Comparison of ENCODE assay signal across 8 cellular contexts in the genomic region with DNA sequence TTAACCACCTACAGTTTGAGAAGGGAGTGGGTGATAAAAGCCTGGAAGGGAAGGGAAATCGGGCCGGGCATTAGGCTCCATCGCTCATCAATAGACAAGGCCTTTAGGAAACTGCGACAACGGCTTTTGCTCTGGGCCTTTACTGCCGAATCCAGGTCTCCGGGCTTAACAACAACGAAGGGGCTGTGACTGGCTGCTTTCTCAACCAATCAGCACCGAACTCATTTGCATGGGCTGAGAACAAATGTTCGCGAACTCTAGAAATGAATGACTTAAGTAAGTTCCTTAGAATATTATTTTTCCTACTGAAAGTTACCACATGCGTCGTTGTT. TPM values are rescaled to one million over a fixed set of nuclear protein-coding genes. Genes with fewer than 3 reads are reported as not detected.
DNase-seq lines count a peak whose midpoint lies in the region; ATAC-seq, FAIRE-seq and TF ChIP-seq lines count a peak whose summit lies in the region.

No MANE protein-coding gene starts in this region.

- H3K27me3 ChIP-seq in GM23248 (replicated peaks; ENCODE audit: insufficient read depth) (no peaks in the 10 kb centered on the region), thoracic aorta (replicated peaks; ENCODE audit: insufficient read depth) (no peaks in the 10 kb centered on the region)

- no peaks in the 10 kb centered on the region for H3K9me3 ChIP-seq in GM23248 (ENCODE audit: low read depth)
- H3K9me3 ChIP-seq in thoracic aorta = no peaks in the 10 kb centered on the region

- H3K9me3 Mint-ChIP-seq in naive thymus-derived CD8-positive, alpha-beta T cell = no peaks in the 10 kb centered on the region

- H3K4me3 ChIP-seq in GM23248 = peak overlapping the region; percentile 82
- peak overlapping the region; percentile 85 for H3K4me3 ChIP-seq in LNCaP clone FGC (ENCODE audit: low read depth, low read length)
- H3K4me3 ChIP-seq in fibroblast of pulmonary artery (replicated peaks; ENCODE audit: low read depth, low read length) = peak overlapping the region; percentile 79
- peak overlapping the region; percentile 77 for H3K4me3 ChIP-seq in thoracic aorta

- peaks cover 0 to 3% (median 0%) of the 10 kb centered on the region in 3 donors for H3K36me3 Mint-ChIP-seq in naive thymus-derived CD8-positive, alpha-beta T cell

- H3K27ac ChIP-seq in GM23248 (peak overlapping the region; percentile 92), thoracic aorta (peak overlapping the region; percentile 95 to 99)

- TF ChIP-seq CTCF in LNCaP clone FGC (IDR thresholded peaks at IDR 0.05; ENCODE audit: control insufficient read depth, extremely low read depth, insufficient read depth) (no peak), fibroblast of pulmonary artery (IDR thresholded peaks at IDR 0.05; ENCODE audit: low read length, missing control alignments) (no peak), thoracic aorta (IDR thresholded peaks at IDR 0.05) (no peak)

- H3K4me2 ChIP-seq in GM23248 (ENCODE audit: unreplicated experiment) = peak overlapping the region; percentile 76

- 0 to 2% methylated on average over 13 of the region's 13 CpGs for WGBS in GM23248 (ENCODE audit: low coverage in 1 of 2, low lambda C conversion rate in 2 of 2, missing lambda C conversion rate in 2 of 2), 2 experiments

- peaks cover 51% of the 10 kb centered on the region for H3F3A ChIP-seq in GM23248 (ENCODE audit: insufficient read depth)

- DNase-seq in DMS53 (lab: John Stamatoyannopoulos, UW) (peak; percentile 99), GM23248 (peak; percentile 96), LNCaP clone FGC (ENCODE audit: low read depth) (peak; percentile 86), RCC 7860 (ENCODE audit: low spot score) (peak; percentile 79), fibroblast of pulmonary artery (ENCODE audit: low read depth) (peak; percentile 95), thoracic aorta (ENCODE audit: low spot score) (peak; percentile 76)
- DNase-seq in activated gamma-delta T cell treated with anti-CD3 and anti-CD28 coated beads, Interleukin-2, amount 50 U/mL, for 16 hours (ENCODE audit: low read depth) = peak; percentile 63
- DNase-seq in naive thymus-derived CD8-positive, alpha-beta T cell = peak in 9 of 10 donors; percentile 63 to 94 (median 83)

- peak overlapping the region; percentile 89 for H3K9ac ChIP-seq in GM23248

- peak overlapping the region; percentile 97 to 100 (median 99) for H3K27ac Mint-ChIP-seq in naive thymus-derived CD8-positive, alpha-beta T cell

- peaks cover 26 to 66% (median 58%) of the 10 kb centered on the region in 4 donors for H3K4me1 Mint-ChIP-seq in naive thymus-derived CD8-positive, alpha-beta T cell

- no peaks in the 10 kb centered on the region for H4K20me1 ChIP-seq in GM23248 (ENCODE audit: insufficient read depth)

- peak overlapping the region; percentile 93 to 99 (median 98) for H3K4me3 Mint-ChIP-seq in naive thymus-derived CD8-positive, alpha-beta T cell

- peaks cover 11% of the 10 kb centered on the region; the same call in 1 of the 2 replicates for H3K79me2 ChIP-seq in GM23248 (ENCODE audit: insufficient read depth)

- peak overlapping the region; percentile 11; the same call in 1 of the 2 replicates for H2AFZ ChIP-seq in GM23248

- no peaks in the 10 kb centered on the region for H3K9me2 ChIP-seq in GM23248 (ENCODE audit: insufficient read depth)

- POLR2A ChIA-PET in naive thymus-derived CD8-positive, alpha-beta T cell (lab: Charles Lee) = interaction anchor here (0.6 to 18.4 kb wide), 37 partner anchors 7 to 993 kb away, joined by 3 to 1315 read pairs (median 7); partner anchors contain the start of genes ATN1, C1RL, CDCA3 and COPS7A

- in situ Hi-C loops in GM23248 (cut with MboI) = loop anchor here (10.0 kb wide), 1 partner anchor 171 kb away; no protein-coding TSS in a partner anchor

- FAIRE-seq in RCC 7860 (lab: Jason Lieb, UNC) = peak; percentile 39

- peaks cover 17% of the 10 kb centered on the region for H3K4me1 ChIP-seq in GM23248 (ENCODE audit: insufficient read depth)
- H3K4me1 ChIP-seq in thoracic aorta (ENCODE audit: control insufficient read depth in 1 of 2, low read depth in 2 of 2) = peaks cover 25 to 39% of the 10 kb centered on the region in 2 donors

- H3K36me3 ChIP-seq in GM23248 (ENCODE audit: low read depth) = 0 out of 2 replicates have a peak, but pooled peaks cover 5% of the 10 kb centered on the region
- H3K36me3 ChIP-seq in thoracic aorta = peaks cover 4% of the 10 kb centered on the region

- ATAC-seq in naive thymus-derived CD8-positive, alpha-beta T cell = peak; percentile 64 to 73
- peak; percentile 56 for ATAC-seq in thoracic aorta (ENCODE audit: insufficient number of reproducible peaks, low FRiP score, low read depth)

- no peaks in the 10 kb centered on the region for H3K27me3 Mint-ChIP-seq in naive thymus-derived CD8-positive, alpha-beta T cell

RNA-seq across cellular contexts. Expression of gene RNU7-1, which starts 0.3 kb away (rescaled TPM):
- not detected in 2 replicates for total RNA-seq in GM23248 (2014; rRNA removed; shearing (Covaris generic))
- not detected in 2 replicates for polyA plus RNA-seq in GM23248 (2016; fragmentation: Nextera tagmentation; extraction: Ambion mirVana)
- not detected for total RNA-seq in naive thymus-derived CD8-positive, alpha-beta T cell
- not detected for polyA plus RNA-seq in naive thymus-derived CD8-positive, alpha-beta T cell
- not detected for total RNA-seq in thoracic aorta

RNA-seq across cellular contexts. Expression of gene C12orf57, which starts 0.5 kb away (rescaled TPM):
- 261 and 264 TPM in 2 replicates for total RNA-seq in GM23248 (2014; rRNA removed; shearing (Covaris generic))
- polyA plus RNA-seq in GM23248 (2016; fragmentation: Nextera tagmentation; extraction: Ambion mirVana) = 247 and 257 TPM in 2 replicates
- total RNA-seq in naive thymus-derived CD8-positive, alpha-beta T cell = 100 to 1,000 TPM; 518 to 519 TPM
- polyA plus RNA-seq in naive thymus-derived CD8-positive, alpha-beta T cell = 100 to 1,000 TPM; 329 to 399 (median 366) TPM
- 100 to 1,000 TPM; 370 to 416 TPM for total RNA-seq in thoracic aorta

RNA-seq across cellular contexts. Expression of gene PTPN6, which starts 7.8 kb away (rescaled TPM):
- not detected in 2 replicates for total RNA-seq in GM23248 (2014; rRNA removed; shearing (Covaris generic))
- 0.21 and 0.35 TPM in 2 replicates for polyA plus RNA-seq in GM23248 (2016; fragmentation: Nextera tagmentation; extraction: Ambion mirVana)
- total RNA-seq in naive thymus-derived CD8-positive, alpha-beta T cell = 100 to 1,000 TPM; 235 to 247 TPM
- polyA plus RNA-seq in naive thymus-derived CD8-positive, alpha-beta T cell = 100 to 1,000 TPM; 182 to 425 (median 260) TPM
- 10 to 100 TPM; 19.0 to 24.0 TPM for total RNA-seq in thoracic aorta

RNA-seq across cellular contexts. Expression of gene ATN1, which starts 15.6 kb away (rescaled TPM):
- 6.5 and 8.7 TPM in 2 replicates for total RNA-seq in GM23248 (2014; rRNA removed; shearing (Covaris generic))
- polyA plus RNA-seq in GM23248 (2016; fragmentation: Nextera tagmentation; extraction: Ambion mirVana) = 13.3 and 14.7 TPM in 2 replicates
- 10 to 100 TPM; 25.7 to 30.3 TPM for total RNA-seq in naive thymus-derived CD8-positive, alpha-beta T cell
- polyA plus RNA-seq in naive thymus-derived CD8-positive, alpha-beta T cell = 1 to 10 TPM in 2 of 3 donors, under 1 TPM in 1; 0.35 to 1.4 (median 1.1) TPM
- total RNA-seq in thoracic aorta = 100 to 1,000 TPM; 109 to 163 TPM

RNA-seq across cellular contexts. Expression of gene PHB2, which starts 27.1 kb away (rescaled TPM):
- 212 and 221 TPM in 2 replicates for total RNA-seq in GM23248 (2014; rRNA removed; shearing (Covaris generic))
- 130 and 137 TPM in 2 replicates for polyA plus RNA-seq in GM23248 (2016; fragmentation: Nextera tagmentation; extraction: Ambion mirVana)
- 100 to 1,000 TPM; 159 to 173 TPM for total RNA-seq in naive thymus-derived CD8-positive, alpha-beta T cell
- 100 to 1,000 TPM in 2 of 3 donors, 10 to 100 TPM in 1; 97.0 to 115 (median 108) TPM for polyA plus RNA-seq in naive thymus-derived CD8-positive, alpha-beta T cell
- total RNA-seq in thoracic aorta = 100 to 1,000 TPM; 103 to 139 TPM

Comparison
In these comparisons a context has a peak if more than half of its experiments do, and no peak if none do; other contexts are left out.
1. Peak in every context shown above with its lines: DNase-seq, ATAC-seq, H3K4me3 ChIP-seq and H3K27ac ChIP-seq.
2. RNA of gene PTPN6, which starts 7.8 kb away (total RNA-seq): 235 to 247 TPM in naive thymus-derived CD8-positive, alpha-beta T cell and 19.0 to 24.0 TPM in thoracic aorta; not detected in GM23248; every median in the first group is over 10 times any median in the second.